10 cellular contexts compared by ENCODE assay signal in genomic region chr7:138543739-138544138, GRCh38.
"Had no signal": no experiment of that assay in that cellular context is flagged by ENCODE, and none has a peak within 500 bp of the region (broad histone marks: within the 10 kb centered on the region; RNA-seq: fewer than 3 reads in every experiment).

No MANE protein-coding gene starts in this region.

- ATAC-seq: GM23338, HCT116 had no signal

- H3K27ac ChIP-seq: GM23248 had no signal

- H3K27ac Mint-ChIP-seq: GM23338, HFFc6 had no signal

- H3K4me3 Mint-ChIP-seq: GM23338, HFFc6 had no signal

- H3K4me3 ChIP-seq: GM23248, GM23338, HAP-1 had no signal

- H3K4me1 ChIP-seq: HAP-1 had no signal

- H3K4me2 ChIP-seq: GM23338 had no signal

- H3K9me3 Mint-ChIP-seq: GM23338, HFFc6 had no signal

- H3K9ac ChIP-seq: GM23248 had no signal

- H3K4me1 Mint-ChIP-seq: GM23338 had no signal

- H2AFZ ChIP-seq: GM23248, GM23338 had no signal

- DNase-seq: GM23248, GOT3, H7, HCEC 1CT, HFFc6 had no signal

- FAIRE-seq: H1, H54 had no signal

- H3K9me3 ChIP-seq: HAP-1 had no signal
